ENCODE assay signal across 23 cellular contexts in genomic region chr9:76846307-76846706, GRCh38.
"Had no signal": no experiment of that assay in that cellular context is flagged by ENCODE, and none has a peak within 500 bp of the region (broad histone marks: within the 10 kb centered on the region; RNA-seq: fewer than 3 reads in every experiment).

No MANE protein-coding gene starts in this region.

- H3K27ac Mint-ChIP-seq: activated naive CD8-positive, alpha-beta T cell treated with anti-CD3 and anti-CD28 coated beads for 36 hours; activated T-helper 2 cell treated with anti-CD3 and anti-CD28 coated beads, Interferon-gamma antibody, Interleukin-2, Interleukin-4, amounts not matched to agents 10 μg/mL and 5 μg/mL and 100 μg/mL, durations not matched to agents 14 hours and 24 hours and 36 hours; natural killer cell; T-cell had no signal

- H3K9me3 Mint-ChIP-seq: activated naive CD8-positive, alpha-beta T cell treated with anti-CD3 and anti-CD28 coated beads for 36 hours; activated T-cell treated with anti-CD3 and anti-CD28 coated beads, Interleukin-2, amount 50 U/mL, for 4 hours; activated T-helper 2 cell treated with anti-CD3 and anti-CD28 coated beads, Interferon-gamma antibody, Interleukin-2, Interleukin-4, amounts not matched to agents 10 μg/mL and 5 μg/mL and 100 μg/mL, durations not matched to agents 14 hours and 24 hours and 36 hours; natural killer cell had no signal

- H3K4me3 Mint-ChIP-seq: activated naive CD8-positive, alpha-beta T cell treated with anti-CD3 and anti-CD28 coated beads for 36 hours; activated T-cell treated with anti-CD3 and anti-CD28 coated beads, Interleukin-2, amount 50 U/mL, for 4 hours; natural killer cell; T-cell had no signal

- H3K9me3 ChIP-seq: colonic mucosa, lower lobe of right lung, neutrophil, ovary, prostate gland, right atrium auricular region, suprapubic skin, tibial nerve had no signal

- ATAC-seq: activated T-cell treated with anti-CD3 and anti-CD28 coated beads, Interleukin-2, amount 50 U/mL, for 4 hours; heart right ventricle; left lobe of liver; lower lobe of right lung; natural killer cell; stimulated activated naive CD8-positive, alpha-beta T cell treated with anti-CD3 and anti-CD28 coated beads, Interleukin-15, Interleukin-2, amounts not matched to agents 100 U/mL and 50 U/mL, for 24 hours; T-cell had no signal

- H3K4me1 Mint-ChIP-seq: activated naive CD8-positive, alpha-beta T cell treated with anti-CD3 and anti-CD28 coated beads for 36 hours; natural killer cell; T-cell had no signal

- H3K4me3 ChIP-seq: colonic mucosa, heart right ventricle, lower lobe of right lung, ovary, prostate gland, right atrium auricular region, suprapubic skin, tibial nerve had no signal

- H3K36me3 ChIP-seq: colonic mucosa, heart right ventricle, lower lobe of right lung, neutrophil, ovary, prostate gland, right atrium auricular region, suprapubic skin, tibial nerve had no signal

- H3K36me3 Mint-ChIP-seq: activated naive CD8-positive, alpha-beta T cell treated with anti-CD3 and anti-CD28 coated beads for 36 hours; natural killer cell; T-cell had no signal

- H3K27ac ChIP-seq: colonic mucosa, heart right ventricle, lower lobe of right lung, neutrophil, ovary, right atrium auricular region, suprapubic skin, tibial nerve had no signal

- H3K27me3 ChIP-seq: colonic mucosa, heart right ventricle, neutrophil, ovary, right atrium auricular region, suprapubic skin, tibial nerve had no signal

- H3K4me1 ChIP-seq: colonic mucosa, heart right ventricle, lower lobe of right lung, prostate gland, right atrium auricular region, suprapubic skin, tibial nerve had no signal

- DNase-seq: activated CD4-positive, alpha-beta T cell treated with anti-CD3 and anti-CD28 coated beads for 1 hour; activated CD4-positive, alpha-beta T cell treated with anti-CD3 and anti-CD28 coated beads, Interleukin-2, amount 50 U/mL, for 4 hours; activated CD8-positive, alpha-beta memory T cell treated with anti-CD3 and anti-CD28 coated beads, Interleukin-2, amount 50 U/mL, for 48 hours; activated naive CD4-positive, alpha-beta T cell treated with Interleukin-2 at 50 U/mL for 16 hours; activated naive CD8-positive, alpha-beta T cell treated with anti-CD3 and anti-CD28 coated beads for 36 hours; activated T-cell treated with anti-CD3 and anti-CD28 coated beads, Interleukin-2, amount 50 U/mL, for 4 hours; colonic mucosa; heart right ventricle; kidney; lower lobe of right lung; natural killer cell; ovary; stimulated activated CD4-positive, alpha-beta T cell treated with anti-CD3 and anti-CD28 coated beads, Interleukin-12 subunit alpha, Interleukin-12 subunit beta, amount 100 ng/mL, for 4 hours; stimulated activated CD4-positive, alpha-beta T cell treated with anti-CD3 and anti-CD28 coated beads, Interleukin-4, amount 100 ng/mL, for 4 hours; stimulated activated naive CD8-positive, alpha-beta T cell treated with anti-CD3 and anti-CD28 coated beads, Interleukin-15, Interleukin-2, amounts not matched to agents 100 U/mL and 50 U/mL, for 24 hours; T-cell had no signal
